Comparison of ENCODE assay signal across 8 cellular contexts in the genomic region with DNA sequence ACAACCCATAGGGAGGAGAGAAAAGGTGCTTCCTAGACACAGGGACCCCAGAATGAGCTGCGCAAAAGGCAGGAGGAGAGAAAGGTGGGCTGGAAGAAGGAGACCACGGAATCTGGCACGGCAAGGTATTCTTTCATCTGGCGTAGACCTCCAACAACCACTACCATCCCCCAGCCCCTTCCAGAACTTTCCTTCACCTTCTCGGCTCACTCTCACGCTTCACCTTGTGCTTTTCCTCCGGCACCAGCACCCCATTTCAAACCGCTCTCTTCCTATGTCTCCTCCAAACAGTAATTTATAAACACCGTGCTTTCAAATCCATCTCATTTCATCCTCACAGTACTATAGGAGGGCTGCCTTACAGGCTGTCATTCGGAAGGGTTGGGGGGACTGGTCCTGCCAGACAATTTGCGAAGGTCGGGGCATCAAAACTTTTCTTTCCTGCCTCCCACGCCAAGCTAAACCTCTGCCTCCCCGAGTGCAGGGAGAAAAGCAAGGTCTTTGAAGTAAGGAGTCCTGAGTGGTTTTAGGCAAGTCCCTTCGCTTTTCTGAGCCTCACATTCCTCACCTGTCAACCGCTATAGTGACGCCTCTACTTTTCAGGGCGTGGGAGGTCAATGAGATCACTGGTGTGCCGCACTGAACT. TPM values are rescaled to one million over a fixed set of nuclear protein-coding genes. Genes with fewer than 3 reads are reported as not detected.
DNase-seq lines count a peak whose midpoint lies in the region; TF ChIP-seq lines count a peak whose summit lies in the region.

No MANE protein-coding gene starts in this region.

- H3K4me1 ChIP-seq in ES-I3 (ENCODE audit: insufficient read depth, low read length), result no peaks in the 10 kb centered on the region; the same call in 1 of the 2 replicates
- peaks cover 43% of the 10 kb centered on the region for H3K4me1 ChIP-seq in PC-9 (replicated peaks; ENCODE audit: insufficient read depth)
- peaks cover 20% of the 10 kb centered on the region for H3K4me1 ChIP-seq in effector memory CD4-positive, alpha-beta T cell (ENCODE audit: control insufficient read depth, insufficient read depth, low read length, poor library complexity, severe bottlenecking)
- peaks cover 51% of the 10 kb centered on the region for H3K4me1 ChIP-seq in osteoblast (ENCODE audit: insufficient read depth, low read length)

- DNase-seq in PC-9 (no peak), osteoblast (ENCODE audit: insufficient read length, low spot score, missing footprints) (no peak), 8988T (no peak), mucosa of gallbladder (ENCODE audit: low spot score) (no peak), NCI-H1048 (lab: John Stamatoyannopoulos, UW) (no peak), NOMO-1 treated with dmso at 0.1 percent for 144 hours (lab: John Stamatoyannopoulos, UW; ENCODE audit: unreplicated experiment) (no peak)
- no peak for DNase-seq in effector memory CD4-positive, alpha-beta T cell

- H4K20me1 ChIP-seq in PC-9 (ENCODE audit: insufficient read depth), result no peaks in the 10 kb centered on the region
- H4K20me1 ChIP-seq in osteoblast (ENCODE audit: insufficient read depth, low read length), result peaks cover 11% of the 10 kb centered on the region

- H3K9ac ChIP-seq in ES-I3 (ENCODE audit: low read depth, low read length), result peak overlapping the region; percentile 78; the same call in 1 of the 2 replicates

- H3K4me2 ChIP-seq in PC-9 (peak overlapping the region; percentile 82), osteoblast (ENCODE audit: insufficient read depth, low read length) (peak overlapping the region; percentile 90)

- H3K79me2 ChIP-seq in PC-9 (ENCODE audit: low read depth) (peaks cover 44% of the 10 kb centered on the region), osteoblast (ENCODE audit: insufficient read depth, low read length) (peaks cover 87% of the 10 kb centered on the region)

- TF ChIP-seq CTCF in PC-9 (conservative IDR thresholded peaks at IDR 0.05), result no peak
- TF ChIP-seq CTCF in osteoblast (IDR thresholded peaks at IDR 0.05; ENCODE audit: extremely low read depth, low read depth, low read length), result no peak

- peaks cover 17% of the 10 kb centered on the region for H3F3A ChIP-seq in PC-9 (ENCODE audit: insufficient read depth, low read depth)

- H3K4me3 ChIP-seq in PC-9, result peak overlapping the region; percentile 80
- peak overlapping the region; percentile 94 for H3K4me3 ChIP-seq in effector memory CD4-positive, alpha-beta T cell (ENCODE audit: insufficient read depth, low read depth, low read length, poor library complexity, severe bottlenecking)
- peak overlapping the region; percentile 98 for H3K4me3 ChIP-seq in osteoblast (ENCODE audit: insufficient read depth, low read length)

- H3K27ac ChIP-seq in PC-9 (no peak overlapping the region), osteoblast (ENCODE audit: low read depth, low read length) (peak overlapping the region; percentile 74)
- H3K27ac ChIP-seq in effector memory CD4-positive, alpha-beta T cell (ENCODE audit: insufficient read depth, low read length, poor library complexity, severe bottlenecking), result peak overlapping the region; percentile 74

- H3K9me3 ChIP-seq in ES-I3 (ENCODE audit: control insufficient read depth, insufficient read depth, low read length), result no peaks in the 10 kb centered on the region
- H3K9me3 ChIP-seq in PC-9 (ENCODE audit: insufficient read depth, low read depth), result no peaks in the 10 kb centered on the region
- H3K9me3 ChIP-seq in effector memory CD4-positive, alpha-beta T cell (ENCODE audit: control insufficient read depth, low read length), result no peaks in the 10 kb centered on the region
- H3K9me3 ChIP-seq in osteoblast (ENCODE audit: low read depth, low read length), result no peaks in the 10 kb centered on the region

- intact Hi-C loops in PC-9 (cut with micrococcal nuclease; ENCODE audit: unreplicated experiment), result loop anchor here (1.0 to 5.0 kb wide), 3 partner anchors 48 to 365 kb away; a partner anchor contains a TSS

- CTCF ChIA-PET in PC-9 (lab: Charles Lee), result no interaction called here

- H2AFZ ChIP-seq in PC-9, result peak overlapping the region; percentile 87
- peak overlapping the region; percentile 71 for H2AFZ ChIP-seq in osteoblast (ENCODE audit: low read length)

- POLR2A ChIA-PET in PC-9 (lab: Charles Lee; ENCODE audit: unreplicated experiment), result interaction anchor here (0.6 kb wide), 1 partner anchor 230 kb away, joined by 3 read pairs; a partner anchor contains a TSS

- H3K36me3 ChIP-seq in ES-I3 (ENCODE audit: insufficient read depth, low read length) (no peaks in the 10 kb centered on the region), PC-9 (ENCODE audit: low read depth) (0 out of 2 replicates have a peak, but pooled peaks cover 5% of the 10 kb centered on the region), osteoblast (ENCODE audit: insufficient read depth, low read length) (peaks cover 17% of the 10 kb centered on the region)
- no peaks in the 10 kb centered on the region for H3K36me3 ChIP-seq in effector memory CD4-positive, alpha-beta T cell (ENCODE audit: control insufficient read depth, insufficient read depth, low read length)

- TSS peak; percentile 43 for BruUV-seq in PC-9 (replicated peaks; lab: Mats Ljungman, UMichigan)

- H3K27me3 ChIP-seq in PC-9 (ENCODE audit: insufficient read depth, low read depth) (no peaks in the 10 kb centered on the region), osteoblast (ENCODE audit: insufficient read depth, low read length) (no peaks in the 10 kb centered on the region)
- no peaks in the 10 kb centered on the region for H3K27me3 ChIP-seq in effector memory CD4-positive, alpha-beta T cell (replicated peaks; ENCODE audit: control insufficient read depth, insufficient read depth, low read length, poor library complexity, severe bottlenecking)

- no peaks in the 10 kb centered on the region for H3K9me2 ChIP-seq in PC-9 (ENCODE audit: insufficient read depth)

RNA-seq across cellular contexts. Expression of a gene that starts 0.9 kb away (rescaled TPM):
- total RNA-seq in PC-9 (2021) (16.1 and 16.5 TPM in 2 replicates), osteoblast (14.5 and 15.0 TPM in 2 replicates), mucosa of gallbladder (16.4 TPM)

RNA-seq across cellular contexts. Expression of a gene that starts 1.2 kb away (rescaled TPM):
- total RNA-seq in PC-9 (2021), result 12.8 and 13.5 TPM in 2 replicates
- total RNA-seq in osteoblast, result 21.4 and 26.2 TPM in 2 replicates
- total RNA-seq in mucosa of gallbladder, result 10.4 TPM

RNA-seq across cellular contexts. Expression of a gene that starts 48.1 kb away (rescaled TPM):
- total RNA-seq in PC-9 (2021) (63.4 and 67.5 TPM in 2 replicates), osteoblast (38.4 and 46.6 TPM in 2 replicates), mucosa of gallbladder (33.3 TPM)
